ENCODE assay signal across 8 cellular contexts in genomic region chr11:58576792-58577440, GRCh38. TPM values are rescaled to one million over a fixed set of nuclear protein-coding genes. Genes with fewer than 3 reads are reported as not detected.
DNase-seq lines count a peak whose midpoint lies in the region; ATAC-seq, FAIRE-seq and TF ChIP-seq lines count a peak whose summit lies in the region.

No MANE protein-coding gene starts in this region.

- no peak for TF ChIP-seq POLR2A in HepG2 (IDR thresholded peaks at IDR 0.05; ENCODE audit: insufficient read depth in 1 of 2, low read depth in 2 of 2, low read length in 2 of 2)
- no peak for TF ChIP-seq POLR2A in testis (IDR thresholded peaks at IDR 0.05)

- peaks cover 32% of the 10 kb centered on the region for H3K36me3 Mint-ChIP-seq in activated CD4-positive, alpha-beta T cell treated with anti-CD3 and anti-CD28 coated beads, Interleukin-2, amount 10 ng/mL, durations not matched to agents 24 days and 14 days (ENCODE audit: low read depth)

- peak overlapping the region; percentile 100 for H3K9ac ChIP-seq in HepG2 (ENCODE audit: insufficient read depth, low read depth, low read length)

- no TSS peak for BruUV-seq in HepG2 (replicated peaks; lab: Mats Ljungman, UMichigan)

- ATAC-seq in HepG2: no peak

- 18% methylated on average over 7 of the region's 7 CpGs for WGBS in HepG2 (ENCODE audit: low lambda C conversion rate)
- 30 to 31% methylated on average over 7 of the region's 7 CpGs for WGBS in testis, 2 donors

- peaks cover 30% of the 10 kb centered on the region for H3K79me2 ChIP-seq in HepG2 (ENCODE audit: insufficient read depth, low read length)

- no peaks in the 10 kb centered on the region for H3K27me3 ChIP-seq in brain microvascular endothelial cell (replicated peaks)
- no peaks in the 10 kb centered on the region for H3K27me3 ChIP-seq in HepG2 (ENCODE audit: control insufficient read depth in 1 of 2, insufficient read depth in 2 of 2, low read length in 2 of 2)
- no peaks in the 10 kb centered on the region for H3K27me3 ChIP-seq in testis

- peak overlapping the region; percentile 93 for H3K4me3 Mint-ChIP-seq in activated CD4-positive, alpha-beta T cell treated with anti-CD3 and anti-CD28 coated beads, Interleukin-2, amount 10 ng/mL, durations not matched to agents 24 days and 14 days

- peak overlapping the region; percentile 98 for H3K4me3 ChIP-seq in brain microvascular endothelial cell (ENCODE audit: low read depth, low read length)
- H3K4me3 ChIP-seq in HepG2 (replicated peaks in 1 of 3; ENCODE audit: insufficient read depth in 1 of 3, low read depth in 2 of 3, low read length in 3 of 3): peak overlapping the region; percentile 74 to 98 (median 82)
- H3K4me3 ChIP-seq in testis: peak overlapping the region; percentile 95 to 100

- no peak overlapping the region for H2AFZ ChIP-seq in HepG2 (ENCODE audit: low read length)

- peaks cover 34% of the 10 kb centered on the region for H3K4me1 ChIP-seq in HepG2 (ENCODE audit: insufficient read depth, low read length)
- peaks cover 30% of the 10 kb centered on the region for H3K4me1 ChIP-seq in testis

- intact Hi-C loops in activated CD4-positive, alpha-beta T cell treated with anti-CD3 and anti-CD28 coated beads, Interleukin-2, amount 10 ng/mL, durations not matched to agents 24 days and 14 days (cut with micrococcal nuclease): loop anchor here (1.0 to 5.0 kb wide), 4 partner anchors 52 to 1240 kb away; partner anchors contain the start of genes P2RX3 and SSRP1
- intact Hi-C loops in HepG2 (cut with micrococcal nuclease; ENCODE audit: unreplicated experiment) (loop anchor here (1.0 kb wide), 2 partner anchors 41 to 52 kb away; no protein-coding TSS in a partner anchor), testis (cut with DNase I; ENCODE audit: low total_unique reads) (no loop called here)

- H3K27me3 Mint-ChIP-seq in activated CD4-positive, alpha-beta T cell treated with anti-CD3 and anti-CD28 coated beads, Interleukin-2, amount 10 ng/mL, durations not matched to agents 24 days and 14 days: peaks cover 4% of the 10 kb centered on the region

- peak; percentile 29; the same call in 1 of the 2 replicates for TF ChIP-seq RAD21 in HepG2 (CRISPR knock-in tag; IDR thresholded peaks at IDR 0.05)

- TF ChIP-seq CTCF in brain microvascular endothelial cell (IDR thresholded peaks at IDR 0.05; ENCODE audit: low read depth, low read length, missing control alignments) (peak; percentile 38), HepG2 (CRISPR knock-in tag; IDR thresholded peaks at IDR 0.05) (peak; percentile 49), testis (IDR thresholded peaks at IDR 0.05) (peak; percentile 20 to 48 (median 41))

- H4K20me1 ChIP-seq in HepG2 (ENCODE audit: insufficient read depth, low read length): peaks cover 18% of the 10 kb centered on the region

- H3K27ac Mint-ChIP-seq in activated CD4-positive, alpha-beta T cell treated with anti-CD3 and anti-CD28 coated beads, Interleukin-2, amount 10 ng/mL, durations not matched to agents 24 days and 14 days: peak overlapping the region; percentile 100

- H3K27ac ChIP-seq in brain microvascular endothelial cell (peak overlapping the region; percentile 99), HepG2 (ENCODE audit: extremely low read length, insufficient read depth, low read length) (peak overlapping the region; percentile 99), testis (peak overlapping the region; percentile 99 to 100)

- peaks cover 66% of the 10 kb centered on the region for H3K4me1 Mint-ChIP-seq in activated CD4-positive, alpha-beta T cell treated with anti-CD3 and anti-CD28 coated beads, Interleukin-2, amount 10 ng/mL, durations not matched to agents 24 days and 14 days

- TF ChIP-seq EP300 in HepG2 (IDR thresholded peaks at IDR 0.05; ENCODE audit: low read depth in 2 of 2, low read length in 2 of 2) (no peak), HepG2 (CRISPR knock-in tag; IDR thresholded peaks at IDR 0.05; ENCODE audit: borderline replicate concordance) (no peak)

- POLR2A ChIA-PET in HepG2 (lab: Yijun Ruan, JAX): interaction anchor here (0.9 to 3.3 kb wide), 5 partner anchors 8 to 187 kb away, joined by 3 to 18 read pairs (median 9); no protein-coding TSS in a partner anchor

- H3K36me3 ChIP-seq in brain microvascular endothelial cell (replicated peaks) (no peaks in the 10 kb centered on the region), HepG2 (replicated peaks in 1 of 2; ENCODE audit: control insufficient read depth in 1 of 2, insufficient read depth in 2 of 2, low read length in 2 of 2) (no peaks in the 10 kb centered on the region), testis (ENCODE audit: low read depth, missing control alignments) (no peaks in the 10 kb centered on the region)

- CTCF ChIA-PET in HepG2 (lab: Yijun Ruan, JAX; ENCODE audit: low intra/inter-chr PET ratio, low total read pairs): interaction anchor here (1.1 to 1.8 kb wide), 2 partner anchors 9 to 212 kb away, joined by 3 to 4 read pairs; no protein-coding TSS in a partner anchor

- no peaks in the 10 kb centered on the region for H3K9me3 Mint-ChIP-seq in activated CD4-positive, alpha-beta T cell treated with anti-CD3 and anti-CD28 coated beads, Interleukin-2, amount 10 ng/mL, durations not matched to agents 24 days and 14 days

- FAIRE-seq in HepG2 (lab: Jason Lieb, UNC): peak; percentile 12

- H3K4me2 ChIP-seq in HepG2 (ENCODE audit: low read depth, low read length): peak overlapping the region; percentile 78

- in situ Hi-C loops in brain microvascular endothelial cell (cut with HindIII; ENCODE audit: low pct_ligation_motif_present, low sequenced_read_pairs) (no loop called here), HepG2 (cut with HindIII; ENCODE audit: extremely low pct_ligation_motif_present, low pct_unique_long_range_greater_than_20kb) (no loop called here)

- H3K9me3 ChIP-seq in HepG2 (ENCODE audit: low read length) (no peaks in the 10 kb centered on the region), testis (no peaks in the 10 kb centered on the region)

- DNase-seq in activated CD4-positive, alpha-beta T cell treated with anti-CD3 and anti-CD28 coated beads, Interleukin-2, amount 10 ng/mL, durations not matched to agents 24 days and 14 days: peak; percentile 65
- DNase-seq in activated CD4-positive, alpha-beta T cell treated with anti-CD3 and anti-CD28 coated beads, Interleukin-2, amount 50 U/mL, for 4 hours: no peak
- DNase-seq in NCI-H146 (lab: John Stamatoyannopoulos, UW) (peak; percentile 8), brain microvascular endothelial cell (peak; percentile 38), HepG2 (ENCODE audit: low spot score) (peak; percentile 36), testis (no peak), NCI-H510A treated with DMSO at 0.1 percent for 48 hours (lab: John Stamatoyannopoulos, UW) (no peak), epidermal melanocyte (ENCODE audit: insufficient read length, low spot score) (no peak)

RNA-seq across cellular contexts. Expression of gene LPXN, which starts 1.3 kb away (rescaled TPM):
- total RNA-seq in activated CD4-positive, alpha-beta T cell treated with anti-CD3 and anti-CD28 coated beads, Interleukin-2, amount 10 ng/mL, durations not matched to agents 24 days and 14 days: 86.3 and 86.7 TPM in 2 replicates
- 0.90 and 1.7 TPM in 2 replicates for total RNA-seq in HepG2 (2016; rRNA removed; fragmentation: Illumina TruSeq; extraction: Trizol)
- 0.81 and 0.88 TPM in 2 replicates for total RNA-seq in HepG2 (2016; cell fraction: cytosol; rRNA removed; fragmentation: Illumina TruSeq; extraction: Trizol; ENCODE audit: low read depth)
- 1.2 and 1.6 TPM in 2 replicates for total RNA-seq in HepG2 (2016; cell fraction: insoluble cytoplasmic fraction; rRNA removed; fragmentation: Illumina TruSeq; extraction: Trizol)
- 1.00 and 1.0 TPM in 2 replicates for total RNA-seq in HepG2 (2016; cell fraction: membrane; rRNA removed; fragmentation: Illumina TruSeq; extraction: Trizol)
- total RNA-seq in HepG2 (2016; cell fraction: nucleus; rRNA removed; fragmentation: Illumina TruSeq; extraction: Trizol): 2.7 and 3.1 TPM in 2 replicates
- polyA plus RNA-seq in HepG2 (2011; rRNA removed): 3.5 and 4.5 TPM in 2 replicates
- polyA plus RNA-seq in HepG2 (2011; cell fraction: cytosol; rRNA removed): 2.2 and 2.3 TPM in 2 replicates
- polyA plus RNA-seq in HepG2 (2011; cell fraction: nucleus; rRNA removed): 8.0 and 10.5 TPM in 2 replicates
- 1.6 and 2.2 TPM in 2 replicates for polyA plus RNA-seq in HepG2 (2012)
- 0.48 and 0.66 TPM in 2 replicates for polyA plus RNA-seq in HepG2 (2016; cell fraction: cytosol; fragmentation: Illumina TruSeq; extraction: Trizol; ENCODE audit: low read depth)
- 1.7 TPM in 2 replicates for polyA plus RNA-seq in HepG2 (2016; cell fraction: insoluble cytoplasmic fraction; fragmentation: Illumina TruSeq; extraction: Trizol; ENCODE audit: low read depth)
- 1.1 and 1.2 TPM in 2 replicates for polyA plus RNA-seq in HepG2 (2016; cell fraction: membrane; fragmentation: Illumina TruSeq; extraction: Trizol; ENCODE audit: low read depth)
- polyA plus RNA-seq in HepG2 (2016; cell fraction: nucleus; fragmentation: Illumina TruSeq; extraction: Trizol; ENCODE audit: insufficient read depth, low read depth): 5.5 and 6.2 TPM in 2 replicates
- 3.6 and 4.9 TPM in 2 replicates for polyA minus RNA-seq in HepG2 (2011; rRNA and poly(A)+ RNA removed; ENCODE audit: low replicate concordance)
- 0.79 and 1.2 TPM in 2 replicates for polyA minus RNA-seq in HepG2 (2011; cell fraction: cytosol; rRNA and poly(A)+ RNA removed)
- 5.9 and 9.4 TPM in 2 replicates for polyA minus RNA-seq in HepG2 (2011; cell fraction: nucleus; rRNA and poly(A)+ RNA removed)
- 10 to 100 TPM; 15.8 to 17.3 TPM for total RNA-seq in testis
- polyA plus RNA-seq in testis (ENCODE audit: insufficient read depth, low read depth, low replicate concordance): 14.5 TPM

RNA-seq across cellular contexts. Expression of gene ZFP91, which starts 1.9 kb away (rescaled TPM):
- total RNA-seq in activated CD4-positive, alpha-beta T cell treated with anti-CD3 and anti-CD28 coated beads, Interleukin-2, amount 10 ng/mL, durations not matched to agents 24 days and 14 days: 57.4 and 58.3 TPM in 2 replicates
- total RNA-seq in HepG2 (2016; rRNA removed; fragmentation: Illumina TruSeq; extraction: Trizol) (38.6 and 48.5 TPM in 2 replicates), testis (100 to 1,000 TPM in 1 of 2 donors, 10 to 100 TPM in 1; 99.0 to 126 TPM)
- total RNA-seq in HepG2 (2016; cell fraction: cytosol; rRNA removed; fragmentation: Illumina TruSeq; extraction: Trizol; ENCODE audit: low read depth): 4.6 and 4.8 TPM in 2 replicates
- total RNA-seq in HepG2 (2016; cell fraction: insoluble cytoplasmic fraction; rRNA removed; fragmentation: Illumina TruSeq; extraction: Trizol): 38.4 and 45.8 TPM in 2 replicates
- total RNA-seq in HepG2 (2016; cell fraction: membrane; rRNA removed; fragmentation: Illumina TruSeq; extraction: Trizol): 26.4 and 28.6 TPM in 2 replicates
- 39.6 and 42.4 TPM in 2 replicates for total RNA-seq in HepG2 (2016; cell fraction: nucleus; rRNA removed; fragmentation: Illumina TruSeq; extraction: Trizol)
- polyA plus RNA-seq in HepG2 (2011; rRNA removed) (10.9 and 13.5 TPM in 2 replicates), testis (ENCODE audit: insufficient read depth, low read depth, low replicate concordance) (215 TPM)
- 6.3 and 10.1 TPM in 2 replicates for polyA plus RNA-seq in HepG2 (2011; cell fraction: cytosol; rRNA removed)
- polyA plus RNA-seq in HepG2 (2011; cell fraction: nucleus; rRNA removed): 9.4 and 11.5 TPM in 2 replicates
- 14.2 and 16.4 TPM in 2 replicates for polyA plus RNA-seq in HepG2 (2012)
- 2.6 and 2.8 TPM in 2 replicates for polyA plus RNA-seq in HepG2 (2016; cell fraction: cytosol; fragmentation: Illumina TruSeq; extraction: Trizol; ENCODE audit: low read depth)
- 39.1 and 39.4 TPM in 2 replicates for polyA plus RNA-seq in HepG2 (2016; cell fraction: insoluble cytoplasmic fraction; fragmentation: Illumina TruSeq; extraction: Trizol; ENCODE audit: low read depth)
- polyA plus RNA-seq in HepG2 (2016; cell fraction: membrane; fragmentation: Illumina TruSeq; extraction: Trizol; ENCODE audit: low read depth): 12.9 and 14.8 TPM in 2 replicates
- polyA plus RNA-seq in HepG2 (2016; cell fraction: nucleus; fragmentation: Illumina TruSeq; extraction: Trizol; ENCODE audit: insufficient read depth, low read depth): 42.3 and 45.0 TPM in 2 replicates
- 11.3 and 31.2 TPM in 2 replicates for polyA minus RNA-seq in HepG2 (2011; rRNA and poly(A)+ RNA removed; ENCODE audit: low replicate concordance)
- polyA minus RNA-seq in HepG2 (2011; cell fraction: cytosol; rRNA and poly(A)+ RNA removed): 12.8 and 13.7 TPM in 2 replicates
- 38.5 and 43.5 TPM in 2 replicates for polyA minus RNA-seq in HepG2 (2011; cell fraction: nucleus; rRNA and poly(A)+ RNA removed)

RNA-seq across cellular contexts. Expression of gene CNTF, which starts 45.5 kb away (rescaled TPM):
- 3.4 and 3.9 TPM in 2 replicates for total RNA-seq in activated CD4-positive, alpha-beta T cell treated with anti-CD3 and anti-CD28 coated beads, Interleukin-2, amount 10 ng/mL, durations not matched to agents 24 days and 14 days
- total RNA-seq in HepG2 (2016; rRNA removed; fragmentation: Illumina TruSeq; extraction: Trizol): 1.5 and 2.3 TPM in 2 replicates
- not detected in 2 replicates for total RNA-seq in HepG2 (2016; cell fraction: cytosol; rRNA removed; fragmentation: Illumina TruSeq; extraction: Trizol; ENCODE audit: low read depth)
- 1.2 and 3.0 TPM in 2 replicates for total RNA-seq in HepG2 (2016; cell fraction: insoluble cytoplasmic fraction; rRNA removed; fragmentation: Illumina TruSeq; extraction: Trizol)
- 0.59 and 0.71 TPM in 2 replicates for total RNA-seq in HepG2 (2016; cell fraction: membrane; rRNA removed; fragmentation: Illumina TruSeq; extraction: Trizol)
- 9.6 and 10.8 TPM in 2 replicates for total RNA-seq in HepG2 (2016; cell fraction: nucleus; rRNA removed; fragmentation: Illumina TruSeq; extraction: Trizol)
- polyA plus RNA-seq in HepG2 (2011; rRNA removed): 0.47 and 0.51 TPM in 2 replicates
- polyA plus RNA-seq in HepG2 (2011; cell fraction: cytosol; rRNA removed): 0.07 and 0.14 TPM in 2 replicates
- polyA plus RNA-seq in HepG2 (2011; cell fraction: nucleus; rRNA removed): 2.1 and 2.4 TPM in 2 replicates
- 0.43 and 0.69 TPM in 2 replicates for polyA plus RNA-seq in HepG2 (2012)
- polyA plus RNA-seq in HepG2 (2016; cell fraction: cytosol; fragmentation: Illumina TruSeq; extraction: Trizol; ENCODE audit: low read depth): 0.10 and 0.24 TPM in 2 replicates
- 0.83 and 1.1 TPM in 2 replicates for polyA plus RNA-seq in HepG2 (2016; cell fraction: insoluble cytoplasmic fraction; fragmentation: Illumina TruSeq; extraction: Trizol; ENCODE audit: low read depth)
- 0.34 and 0.45 TPM in 2 replicates for polyA plus RNA-seq in HepG2 (2016; cell fraction: membrane; fragmentation: Illumina TruSeq; extraction: Trizol; ENCODE audit: low read depth)
- 4.5 and 5.7 TPM in 2 replicates for polyA plus RNA-seq in HepG2 (2016; cell fraction: nucleus; fragmentation: Illumina TruSeq; extraction: Trizol; ENCODE audit: insufficient read depth, low read depth)
- polyA minus RNA-seq in HepG2 (2011; rRNA and poly(A)+ RNA removed; ENCODE audit: low replicate concordance): 3.9 and 7.2 TPM in 2 replicates
- polyA minus RNA-seq in HepG2 (2011; cell fraction: cytosol; rRNA and poly(A)+ RNA removed): not detected in 2 replicates
- polyA minus RNA-seq in HepG2 (2011; cell fraction: nucleus; rRNA and poly(A)+ RNA removed): 26.9 and 30.3 TPM in 2 replicates
- 1 to 10 TPM; 1.3 to 1.6 TPM for total RNA-seq in testis
- polyA plus RNA-seq in testis (ENCODE audit: insufficient read depth, low read depth, low replicate concordance): 1.0 TPM

Comparison
In these comparisons a context has a peak if more than half of its experiments do, and no peak if none do; other contexts are left out.
1. DNase-seq: peak in activated CD4-positive, alpha-beta T cell treated with anti-CD3 and anti-CD28 coated beads, Interleukin-2, amount 10 ng/mL, durations not matched to agents 24 days and 14 days (single experiment), NCI-H146 (single experiment), brain microvascular endothelial cell (single experiment) and HepG2 (single experiment); none in activated CD4-positive, alpha-beta T cell treated with anti-CD3 and anti-CD28 coated beads, Interleukin-2, amount 50 U/mL, for 4 hours (0 of 2), testis (single experiment), NCI-H510A treated with DMSO at 0.1 percent for 48 hours (single experiment) and epidermal melanocyte (single experiment).
2. Peak in every context shown above with its lines, with median percentiles within 50 percentile points of each other: H3K27ac ChIP-seq, H3K4me3 ChIP-seq and CTCF ChIP-seq.